ENCODE assay signal across 15 cellular contexts in the genomic region with DNA sequence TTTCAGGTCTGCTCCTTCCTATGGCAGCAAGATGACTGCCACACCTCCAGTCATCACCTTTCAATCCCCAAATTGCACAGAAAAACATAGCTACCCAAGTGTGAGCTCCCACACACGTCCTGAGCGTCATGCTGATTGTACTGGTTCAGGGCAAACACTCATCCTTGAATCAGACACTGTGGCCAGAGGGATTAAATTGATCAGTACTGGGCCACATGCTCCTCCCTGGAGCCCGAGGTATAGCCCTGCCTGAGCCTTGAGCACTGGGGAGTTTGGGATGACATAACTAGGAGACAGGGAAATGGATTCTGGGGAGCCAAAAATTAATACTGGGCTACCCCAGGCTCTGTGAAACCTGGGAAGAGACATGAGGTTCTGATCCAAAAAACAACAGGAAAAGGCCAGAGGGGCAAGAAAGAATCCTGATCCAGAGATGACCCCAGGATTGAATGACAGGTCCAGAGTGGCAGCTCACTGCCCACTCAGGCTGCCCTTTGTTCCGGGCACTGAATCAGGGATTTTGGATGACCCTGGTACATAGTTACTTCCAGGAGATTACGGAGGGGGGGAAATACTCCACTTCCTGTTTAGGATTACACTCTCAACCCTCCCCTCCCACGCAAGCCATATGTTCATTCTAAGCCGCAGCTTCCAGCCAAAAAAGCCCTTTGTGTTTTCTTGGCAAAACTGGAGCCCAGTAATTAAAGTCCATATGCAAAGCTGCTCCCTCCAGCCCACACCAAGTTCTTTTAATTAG.
DNase-seq lines count a peak whose midpoint lies in the region; ATAC-seq, FAIRE-seq and TF ChIP-seq lines count a peak whose summit lies in the region.
"Had no signal": no experiment of that assay in that cellular context is flagged by ENCODE, and none has a peak within 500 bp of the region (broad histone marks: within the 10 kb centered on the region; RNA-seq: fewer than 3 reads in every experiment).

No MANE protein-coding gene starts in this region.

- no peaks in the 10 kb centered on the region for H3K9me2 ChIP-seq in PC-3 (replicated peaks; ENCODE audit: low read length)

- H3K4me3 ChIP-seq in NB4 (ENCODE audit: low read depth, low read length), result no peak overlapping the region
- no peak overlapping the region for H3K4me3 ChIP-seq in bronchial epithelial cell (ENCODE audit: low read depth, low read length)
- no peak overlapping the region for H3K4me3 ChIP-seq in PC-3 (ENCODE audit: low read length)
- H3K4me3 ChIP-seq: skin epidermis had no signal

- H3K27ac ChIP-seq in PC-3 (ENCODE audit: low read length), result no peak overlapping the region
- H3K27ac ChIP-seq: skin epidermis had no signal

- H3K27me3 ChIP-seq in bronchial epithelial cell (ENCODE audit: control insufficient read depth, insufficient read depth, low read length), result no peaks in the 10 kb centered on the region
- no peaks in the 10 kb centered on the region for H3K27me3 ChIP-seq in PC-3 (ENCODE audit: low read length)

- no peaks in the 10 kb centered on the region for H3K36me3 ChIP-seq in bronchial epithelial cell (ENCODE audit: control insufficient read depth, insufficient read depth, low read length)
- no peaks in the 10 kb centered on the region for H3K36me3 ChIP-seq in PC-3 (ENCODE audit: low read depth, low read length)

- no peak overlapping the region for H2AFZ ChIP-seq in PC-3 (ENCODE audit: low read length)

- intact Hi-C loops in PC-3 (cut with micrococcal nuclease), result no loop called here

- no peaks in the 10 kb centered on the region for H3K9me3 ChIP-seq in PC-3 (ENCODE audit: low read length)

- no peak for TF ChIP-seq POLR2A in NB4 (IDR thresholded peaks at IDR 0.05; ENCODE audit: extremely low read depth, insufficient read length)

- peaks cover 3% of the 10 kb centered on the region for H3K27me3 Mint-ChIP-seq in nephron progenitor cell (ENCODE audit: low read depth, poor library complexity)
- H3K27me3 Mint-ChIP-seq: type B pancreatic cell had no signal

- DNase-seq in NCI-H1092 treated with DMSO at 0.1 percent for 48 hours (lab: John Stamatoyannopoulos, UW) (peak; percentile 3), NCI-H1092 (lab: John Stamatoyannopoulos, UW) (no peak), NB4 (ENCODE audit: low read depth) (peak; percentile 13), bronchial epithelial cell (ENCODE audit: low read depth) (peak; percentile 25), nephron progenitor cell (no peak), PC-3 (no peak), HK-2 (ENCODE audit: unreplicated experiment) (no peak), inferior parietal cortex (ENCODE audit: extremely low spot score) (no peak)
- DNase-seq: 8988T; central memory CD4-positive, alpha-beta T cell; naive B cell had no signal

- CTCF ChIA-PET in PC-3 (lab: Charles Lee), result no interaction called here

- H3K9ac ChIP-seq in PC-3 (ENCODE audit: low read length), result no peak overlapping the region

- no peaks in the 10 kb centered on the region for H3F3A ChIP-seq in PC-3 (ENCODE audit: low read length, unreplicated experiment)

- no peak overlapping the region for H3K4me3 Mint-ChIP-seq in nephron progenitor cell
- H3K4me3 Mint-ChIP-seq: naive B cell, type B pancreatic cell had no signal

- peaks cover 50% of the 10 kb centered on the region for H3K4me1 Mint-ChIP-seq in nephron progenitor cell

- TF ChIP-seq CTCF in NB4 (IDR thresholded peaks at IDR 0.05; ENCODE audit: low read depth, low read length) (no peak), bronchial epithelial cell (IDR thresholded peaks at IDR 0.05; ENCODE audit: insufficient read depth, low read length, severe bottlenecking) (no peak), nephron progenitor cell (IDR thresholded peaks at IDR 0.05) (no peak), PC-3 (conservative IDR thresholded peaks at IDR 0.05; ENCODE audit: low read depth, low read length) (no peak)

- H3K4me1 ChIP-seq in PC-3 (ENCODE audit: insufficient read depth, low read length), result no peaks in the 10 kb centered on the region

- peaks cover 19% of the 10 kb centered on the region for H3K9me3 Mint-ChIP-seq in nephron progenitor cell
- H3K9me3 Mint-ChIP-seq: naive B cell, type B pancreatic cell had no signal

- H3K27ac Mint-ChIP-seq in nephron progenitor cell, result peak overlapping the region; percentile 52
- H3K27ac Mint-ChIP-seq: naive B cell, type B pancreatic cell had no signal

- BruUV-seq in PC-3 (replicated peaks; lab: Mats Ljungman, UMichigan), result no TSS peak

- no peaks in the 10 kb centered on the region for H3K79me2 ChIP-seq in PC-3 (ENCODE audit: low read length)

- ATAC-seq in PC-3, result no peak

- peaks cover 21% of the 10 kb centered on the region for H3K36me3 Mint-ChIP-seq in nephron progenitor cell (ENCODE audit: low read depth)
- H3K36me3 Mint-ChIP-seq: naive B cell had no signal

- FAIRE-seq in bronchial epithelial cell (lab: Jason Lieb, UNC), result no peak
- FAIRE-seq: GM12891, islet of Langerhans had no signal

- POLR2A ChIA-PET in PC-3 (lab: Charles Lee; ENCODE audit: unreplicated experiment), result interaction anchor here (0.5 kb wide), 1 partner anchor 357 kb away, joined by 4 read pairs; no protein-coding TSS in a partner anchor

- H4K20me1 ChIP-seq in PC-3 (ENCODE audit: low read length), result no peaks in the 10 kb centered on the region

- H3K4me2 ChIP-seq in PC-3 (ENCODE audit: low read length), result no peak overlapping the region

Comparison
In these comparisons a context has a peak if more than half of its experiments do, and no peak if none do; other contexts are left out.
1. DNase-seq: peak in NCI-H1092 treated with DMSO at 0.1 percent for 48 hours (single experiment), NB4 (single experiment) and bronchial epithelial cell (single experiment); none in NCI-H1092 (single experiment), nephron progenitor cell (single experiment), PC-3 (single experiment), HK-2 (single experiment) and inferior parietal cortex (single experiment).